In genomic region chr15:90892498-90893174, GRCh38 we compare ENCODE assay signal across 20 cellular contexts. TPM values are rescaled to one million over a fixed set of nuclear protein-coding genes. Genes with fewer than 3 reads are reported as not detected.
DNase-seq lines count a peak whose midpoint lies in the region; ATAC-seq and TF ChIP-seq lines count a peak whose summit lies in the region.
"Had no signal": no experiment of that assay in that cellular context is flagged by ENCODE, and none has a peak within 500 bp of the region (broad histone marks: within the 10 kb centered on the region; RNA-seq: fewer than 3 reads in every experiment).

No MANE protein-coding gene starts in this region.

- H2AK5ac ChIP-seq in neuronal stem cell (ENCODE audit: low read depth, low read length): no peak overlapping the region

- WGBS in neuronal stem cell (ENCODE audit: extremely low coverage in 2 of 2, insufficient read length in 2 of 2, insufficient replicate concordance in 1 of 2), 2 donors: no CpG with 5 or more reads among the region's 29 CpGs

- no peak overlapping the region for H3K27ac ChIP-seq in Karpas-422 (ENCODE audit: low read length)
- H3K27ac ChIP-seq in neuronal stem cell (replicated peaks; ENCODE audit: low read length): no peak overlapping the region
- H3K27ac ChIP-seq: 22Rv1 had no signal

- H2AFZ ChIP-seq in Karpas-422 (ENCODE audit: low read length) (no peak overlapping the region), neuronal stem cell (ENCODE audit: low read length) (no peak overlapping the region)
- H2AFZ ChIP-seq: GM23338 had no signal

- no peaks in the 10 kb centered on the region for H3K36me3 Mint-ChIP-seq in chondrocyte (ENCODE audit: low read depth)
- peaks cover 19% of the 10 kb centered on the region for H3K36me3 Mint-ChIP-seq in activated CD8-positive, alpha-beta T cell treated with anti-CD3 and anti-CD28 coated beads, Interleukin-2, amount 10 ng/mL, durations not matched to agents 7 days and 5 days (ENCODE audit: low read depth)
- peaks cover 5% of the 10 kb centered on the region for H3K36me3 Mint-ChIP-seq in activated CD4-positive, alpha-beta T cell treated with anti-CD3 and anti-CD28 coated beads for 36 hours (ENCODE audit: low read depth)

- POLR2A ChIA-PET in activated CD8-positive, alpha-beta T cell treated with anti-CD3 and anti-CD28 coated beads, Interleukin-2, amount 10 ng/mL, durations not matched to agents 7 days and 5 days (lab: Charles Lee): interaction anchor here (1.7 kb wide), 1 partner anchor 10 kb away, joined by 5 read pairs; the partner anchor contains the start of gene MAN2A2
- POLR2A ChIA-PET in activated CD4-positive, alpha-beta T cell treated with anti-CD3 and anti-CD28 coated beads for 36 hours (lab: Charles Lee): interaction anchor here (0.6 kb wide), 1 partner anchor 157 kb away, joined by 3 read pairs; no protein-coding TSS in a partner anchor

- no peaks in the 10 kb centered on the region for H3K4me1 Mint-ChIP-seq in chondrocyte (ENCODE audit: low read depth)
- peaks cover 11% of the 10 kb centered on the region for H3K4me1 Mint-ChIP-seq in activated CD8-positive, alpha-beta T cell treated with anti-CD3 and anti-CD28 coated beads, Interleukin-2, amount 10 ng/mL, durations not matched to agents 7 days and 5 days (ENCODE audit: low read depth)
- no peaks in the 10 kb centered on the region for H3K4me1 Mint-ChIP-seq in activated CD4-positive, alpha-beta T cell treated with anti-CD3 and anti-CD28 coated beads for 36 hours

- H3K4me1 ChIP-seq in Karpas-422 (ENCODE audit: low read length) (peaks cover 10% of the 10 kb centered on the region), neuronal stem cell (ENCODE audit: control insufficient read depth in 2 of 2, insufficient read depth in 1 of 2, low read depth in 1 of 2, low read length in 2 of 2) (no peaks in the 10 kb centered on the region)

- CTCF ChIA-PET in activated CD8-positive, alpha-beta T cell treated with anti-CD3 and anti-CD28 coated beads, Interleukin-2, amount 10 ng/mL, durations not matched to agents 7 days and 5 days (lab: Charles Lee): interaction anchor here (17.2 kb wide), 1 partner anchor 38 kb away, joined by 328 read pairs; the partner anchor contains the start of genes HDDC3 and UNC45A
- CTCF ChIA-PET in activated CD4-positive, alpha-beta T cell treated with anti-CD3 and anti-CD28 coated beads for 36 hours (lab: Charles Lee): interaction anchor here (0.8 to 2.7 kb wide), 2 partner anchors 11 to 40 kb away, joined by 5 to 8 read pairs; partner anchors contain the start of genes HDDC3 and MAN2A2

- H2BK15ac ChIP-seq in neuronal stem cell (ENCODE audit: low read length): no peak overlapping the region

- H2BK5ac ChIP-seq in neuronal stem cell (ENCODE audit: low read length): peak overlapping the region; percentile 93

- peak overlapping the region; percentile 65 for H3K23ac ChIP-seq in neuronal stem cell (ENCODE audit: low read depth, low read length, poor library complexity)

- H3K9me2 ChIP-seq in Karpas-422 (replicated peaks; ENCODE audit: insufficient read depth, low read length): no peaks in the 10 kb centered on the region

- H4K8ac ChIP-seq in neuronal stem cell (ENCODE audit: low read depth, low read length): no peak overlapping the region

- H3K18ac ChIP-seq in neuronal stem cell (ENCODE audit: low read length): peak overlapping the region; percentile 64

- H3K27me3 Mint-ChIP-seq in chondrocyte (ENCODE audit: low read depth): no peaks in the 10 kb centered on the region
- H3K27me3 Mint-ChIP-seq in activated CD8-positive, alpha-beta T cell treated with anti-CD3 and anti-CD28 coated beads, Interleukin-2, amount 10 ng/mL, durations not matched to agents 7 days and 5 days (ENCODE audit: low read depth): no peaks in the 10 kb centered on the region
- no peaks in the 10 kb centered on the region for H3K27me3 Mint-ChIP-seq in activated CD4-positive, alpha-beta T cell treated with anti-CD3 and anti-CD28 coated beads for 36 hours

- H3K79me1 ChIP-seq in neuronal stem cell (ENCODE audit: low read depth, low read length): no peaks in the 10 kb centered on the region

- H3K4me3 Mint-ChIP-seq in chondrocyte (ENCODE audit: unreplicated experiment): no peak overlapping the region
- H3K4me3 Mint-ChIP-seq in activated CD8-positive, alpha-beta T cell treated with anti-CD3 and anti-CD28 coated beads, Interleukin-2, amount 10 ng/mL, durations not matched to agents 7 days and 5 days: no peak overlapping the region
- H3K4me3 Mint-ChIP-seq in activated CD4-positive, alpha-beta T cell treated with anti-CD3 and anti-CD28 coated beads for 36 hours: no peak overlapping the region
- H3K4me3 Mint-ChIP-seq: GM23338 had no signal

- H3K79me2 ChIP-seq in Karpas-422 (ENCODE audit: low read length): no peaks in the 10 kb centered on the region

- peak overlapping the region; percentile 41 for H2BK12ac ChIP-seq in neuronal stem cell (ENCODE audit: low read length)

- H3K4me2 ChIP-seq in Karpas-422 (ENCODE audit: low read depth, low read length, poor library complexity, severe bottlenecking) (no peak overlapping the region), neuronal stem cell (ENCODE audit: insufficient read depth, low read length, poor library complexity, severe bottlenecking) (no peak overlapping the region)
- H3K4me2 ChIP-seq: GM23338 had no signal

- H3K9ac ChIP-seq in Karpas-422 (ENCODE audit: low read length) (no peak overlapping the region), neuronal stem cell (ENCODE audit: low read depth, low read length, poor library complexity) (peak overlapping the region; percentile 44)

- no peaks in the 10 kb centered on the region for H4K20me1 ChIP-seq in Karpas-422 (ENCODE audit: insufficient read depth, low read depth, low read length)

- intact Hi-C loops in activated CD4-positive, alpha-beta T cell treated with anti-CD3 and anti-CD28 coated beads for 36 hours (cut with DNase I, micrococcal nuclease): loop anchor here in 1 of 2 experiments (2.0 kb wide), 1 partner anchor 252 kb away; no protein-coding TSS in a partner anchor

- no peaks in the 10 kb centered on the region for H3K27me3 ChIP-seq in Karpas-422 (ENCODE audit: low read length)
- no peaks in the 10 kb centered on the region for H3K27me3 ChIP-seq in neuronal stem cell (ENCODE audit: control insufficient read depth in 3 of 3, insufficient read depth in 3 of 3, low read depth in 1 of 3, low read length in 3 of 3)
- H3K27me3 ChIP-seq: MG63 had no signal

- H3K4ac ChIP-seq in neuronal stem cell (ENCODE audit: low read length): no peak overlapping the region

- peak overlapping the region; percentile 12 for H4K91ac ChIP-seq in neuronal stem cell (ENCODE audit: low read depth, low read length, poor library complexity)

- H3K9me3 Mint-ChIP-seq in chondrocyte (ENCODE audit: low read depth): no peaks in the 10 kb centered on the region
- H3K9me3 Mint-ChIP-seq in activated CD8-positive, alpha-beta T cell treated with anti-CD3 and anti-CD28 coated beads, Interleukin-2, amount 10 ng/mL, durations not matched to agents 7 days and 5 days (ENCODE audit: insufficient read depth): no peaks in the 10 kb centered on the region
- no peaks in the 10 kb centered on the region for H3K9me3 Mint-ChIP-seq in activated CD4-positive, alpha-beta T cell treated with anti-CD3 and anti-CD28 coated beads for 36 hours (ENCODE audit: low read depth)
- H3K9me3 Mint-ChIP-seq: GM23338 had no signal

- H3K36me3 ChIP-seq in Karpas-422 (ENCODE audit: insufficient read depth, low read length) (no peaks in the 10 kb centered on the region; the same call in 1 of the 2 replicates), neuronal stem cell (replicated peaks in 1 of 2; ENCODE audit: control insufficient read depth in 2 of 2, insufficient read depth in 2 of 2, low read length in 2 of 2) (peaks cover 0 to 6% of the 10 kb centered on the region in 2 donors)
- H3K36me3 ChIP-seq: MG63 had no signal

- peak overlapping the region; percentile 51; the same call in 1 of the 2 replicates for H3K4me3 ChIP-seq in Karpas-422 (ENCODE audit: low read length)
- H3K4me3 ChIP-seq in neuronal stem cell (ENCODE audit: low read length in 2 of 2): peak overlapping the region in 1 of 2 donors; percentile 5
- H3K4me3 ChIP-seq: GM23338, MG63 had no signal

- H3K9me3 ChIP-seq in Karpas-422 (ENCODE audit: low read length) (no peaks in the 10 kb centered on the region), neuronal stem cell (replicated peaks in 1 of 2; ENCODE audit: control insufficient read depth in 2 of 2, insufficient read depth in 1 of 2, low read depth in 1 of 2, low read length in 2 of 2) (no peaks in the 10 kb centered on the region)
- H3K9me3 ChIP-seq: MG63 had no signal

- H3K14ac ChIP-seq in neuronal stem cell (ENCODE audit: low read length): no peak overlapping the region

- no peak overlapping the region for H3K27ac Mint-ChIP-seq in chondrocyte (ENCODE audit: unreplicated experiment)
- no peak overlapping the region for H3K27ac Mint-ChIP-seq in activated CD8-positive, alpha-beta T cell treated with anti-CD3 and anti-CD28 coated beads, Interleukin-2, amount 10 ng/mL, durations not matched to agents 7 days and 5 days
- no peak overlapping the region for H3K27ac Mint-ChIP-seq in activated CD4-positive, alpha-beta T cell treated with anti-CD3 and anti-CD28 coated beads for 36 hours
- H3K27ac Mint-ChIP-seq: GM23338 had no signal

- TF ChIP-seq CTCF in chondrocyte (IDR thresholded peaks at IDR 0.05): no peak

- no peak for ATAC-seq in activated CD8-positive, alpha-beta T cell treated with anti-CD3 and anti-CD28 coated beads, Interleukin-2, amount 10 ng/mL, durations not matched to agents 7 days and 5 days
- ATAC-seq in activated CD4-positive, alpha-beta T cell treated with anti-CD3 and anti-CD28 coated beads for 36 hours: no peak
- ATAC-seq: GM23338 had no signal

- no peak overlapping the region for H2BK120ac ChIP-seq in neuronal stem cell (ENCODE audit: low read depth, low read length)

- peak; percentile 12 for DNase-seq in activated CD8-positive, alpha-beta memory T cell treated with anti-CD3 and anti-CD28 coated beads, Interleukin-2, amount 50 U/mL, for 4 hours
- DNase-seq in activated CD8-positive, alpha-beta memory T cell treated with anti-CD3 and anti-CD28 coated beads for 24 hours: no peak
- no peak for DNase-seq in Karpas-422
- peak; percentile 70 for DNase-seq in chondrocyte (ENCODE audit: low spot score)
- DNase-seq in neuronal stem cell (ENCODE audit: low spot score): no peak
- no peak for DNase-seq in GF-D8 (lab: John Stamatoyannopoulos, UW)
- no peak for DNase-seq in activated CD8-positive, alpha-beta T cell treated with anti-CD3 and anti-CD28 coated beads, Interleukin-2, amount 10 ng/mL, durations not matched to agents 7 days and 5 days
- no peak for DNase-seq in activated CD4-positive, alpha-beta T cell treated with anti-CD3 and anti-CD28 coated beads for 36 hours
- DNase-seq: AML-193, GDM1, Kasumi-1, MG63, NCI-H1048, NCI-H1436 treated with DMSO at 0.1 percent for 48 hours, NCI-H2029 treated with DMSO at 0.1 percent for 48 hours, NCI-H2171, NCI-H526, SIG-M5 had no signal

RNA-seq across cellular contexts. Expression of gene FES, which starts 8.3 kb away (rescaled TPM):
- total RNA-seq in Karpas-422 (2014; rRNA removed; shearing (Covaris generic); ENCODE audit: low replicate concordance): 33.7 and 88.0 TPM in 2 replicates
- 2.4 to 2.7 TPM (median 2.4 TPM) in 3 replicates for total RNA-seq in chondrocyte
- 2.6 TPM for polyA plus RNA-seq in neuronal stem cell (2013, experiment 1 of 2)
- 2.3 TPM for polyA plus RNA-seq in neuronal stem cell (2013, experiment 2 of 2)
- total RNA-seq in activated CD8-positive, alpha-beta T cell treated with anti-CD3 and anti-CD28 coated beads, Interleukin-2, amount 10 ng/mL, durations not matched to agents 7 days and 5 days: 10 to 100 TPM; 10.5 to 11.1 TPM
- 10 to 100 TPM; 12.2 to 15.6 TPM for total RNA-seq in activated CD4-positive, alpha-beta T cell treated with anti-CD3 and anti-CD28 coated beads for 36 hours

RNA-seq across cellular contexts. Expression of gene MAN2A2, which starts 10.5 kb away (rescaled TPM):
- 27.4 and 60.8 TPM in 2 replicates for total RNA-seq in Karpas-422 (2014; rRNA removed; shearing (Covaris generic); ENCODE audit: low replicate concordance)
- total RNA-seq in chondrocyte: 49.4 to 57.0 TPM (median 51.4 TPM) in 3 replicates
- polyA plus RNA-seq in neuronal stem cell (2013, experiment 1 of 2): 41.6 TPM
- polyA plus RNA-seq in neuronal stem cell (2013, experiment 2 of 2): 37.8 TPM
- 10 to 100 TPM; 82.7 to 97.7 TPM for total RNA-seq in activated CD8-positive, alpha-beta T cell treated with anti-CD3 and anti-CD28 coated beads, Interleukin-2, amount 10 ng/mL, durations not matched to agents 7 days and 5 days
- 100 to 1,000 TPM in 1 of 2 experiments, 10 to 100 TPM in 1; 76.6 to 104 TPM for total RNA-seq in activated CD4-positive, alpha-beta T cell treated with anti-CD3 and anti-CD28 coated beads for 36 hours

RNA-seq across cellular contexts. Expression of gene FURIN, which starts 24.2 kb away (rescaled TPM):
- 30.4 and 30.9 TPM in 2 replicates for total RNA-seq in Karpas-422 (2014; rRNA removed; shearing (Covaris generic); ENCODE audit: low replicate concordance)
- total RNA-seq in chondrocyte: 66.2 to 118 TPM (median 71.1 TPM) in 3 replicates
- 19.3 TPM for polyA plus RNA-seq in neuronal stem cell (2013, experiment 1 of 2)
- polyA plus RNA-seq in neuronal stem cell (2013, experiment 2 of 2): 19.0 TPM
- total RNA-seq in activated CD8-positive, alpha-beta T cell treated with anti-CD3 and anti-CD28 coated beads, Interleukin-2, amount 10 ng/mL, durations not matched to agents 7 days and 5 days: 10 to 100 TPM; 86.0 to 86.5 TPM
- total RNA-seq in activated CD4-positive, alpha-beta T cell treated with anti-CD3 and anti-CD28 coated beads for 36 hours: 100 to 1,000 TPM; 406 to 422 TPM

RNA-seq across cellular contexts. Expression of gene HDDC3, which starts 39.7 kb away (rescaled TPM):
- 15.9 and 39.1 TPM in 2 replicates for total RNA-seq in Karpas-422 (2014; rRNA removed; shearing (Covaris generic); ENCODE audit: low replicate concordance)
- 10.5 to 12.2 TPM (median 10.8 TPM) in 3 replicates for total RNA-seq in chondrocyte
- polyA plus RNA-seq in neuronal stem cell (2013, experiment 1 of 2): 17.1 TPM
- 16.8 TPM for polyA plus RNA-seq in neuronal stem cell (2013, experiment 2 of 2)
- total RNA-seq in activated CD8-positive, alpha-beta T cell treated with anti-CD3 and anti-CD28 coated beads, Interleukin-2, amount 10 ng/mL, durations not matched to agents 7 days and 5 days: 10 to 100 TPM; 23.8 to 26.9 TPM
- 10 to 100 TPM; 34.2 to 41.2 TPM for total RNA-seq in activated CD4-positive, alpha-beta T cell treated with anti-CD3 and anti-CD28 coated beads for 36 hours

RNA-seq across cellular contexts. Expression of gene UNC45A, which starts 42.4 kb away (rescaled TPM):
- total RNA-seq in Karpas-422 (2014; rRNA removed; shearing (Covaris generic); ENCODE audit: low replicate concordance): 25.1 and 58.0 TPM in 2 replicates
- total RNA-seq in chondrocyte: 70.9 to 85.7 TPM (median 73.2 TPM) in 3 replicates
- 29.4 TPM for polyA plus RNA-seq in neuronal stem cell (2013, experiment 1 of 2)
- polyA plus RNA-seq in neuronal stem cell (2013, experiment 2 of 2): 28.4 TPM
- total RNA-seq in activated CD8-positive, alpha-beta T cell treated with anti-CD3 and anti-CD28 coated beads, Interleukin-2, amount 10 ng/mL, durations not matched to agents 7 days and 5 days: 10 to 100 TPM; 74.6 to 81.4 TPM
- 10 to 100 TPM; 51.4 to 65.6 TPM for total RNA-seq in activated CD4-positive, alpha-beta T cell treated with anti-CD3 and anti-CD28 coated beads for 36 hours

Comparison
In these comparisons a context has a peak if more than half of its experiments do, and no peak if none do; other contexts are left out.
1. DNase-seq: peak in activated CD8-positive, alpha-beta memory T cell treated with anti-CD3 and anti-CD28 coated beads, Interleukin-2, amount 50 U/mL, for 4 hours (single experiment) and chondrocyte (single experiment); none in activated CD8-positive, alpha-beta memory T cell treated with anti-CD3 and anti-CD28 coated beads for 24 hours (single experiment), Karpas-422 (single experiment), neuronal stem cell (single experiment), GF-D8 (single experiment), activated CD8-positive, alpha-beta T cell treated with anti-CD3 and anti-CD28 coated beads, Interleukin-2, amount 10 ng/mL, durations not matched to agents 7 days and 5 days (single experiment) and activated CD4-positive, alpha-beta T cell treated with anti-CD3 and anti-CD28 coated beads for 36 hours (single experiment).